In genomic region chr7:110964770-110965169, GRCh38 we compare ENCODE assay signal across 18 cellular contexts.
"Had no signal": no experiment of that assay in that cellular context is flagged by ENCODE, and none has a peak within 500 bp of the region (broad histone marks: within the 10 kb centered on the region; RNA-seq: fewer than 3 reads in every experiment).

No MANE protein-coding gene starts in this region.

- ATAC-seq: esophagus mucosa, pancreas had no signal

- H3K27ac Mint-ChIP-seq: activated naive CD8-positive, alpha-beta T cell; mesothelial cell of epicardium had no signal

- FAIRE-seq: pancreas, urothelium cell line had no signal

- H3K36me3 Mint-ChIP-seq: mesothelial cell of epicardium had no signal

- H3K9me3 Mint-ChIP-seq: mesothelial cell of epicardium had no signal

- DNase-seq: activated CD4-positive, alpha-beta T cell treated with anti-CD3 and anti-CD28 coated beads for 1 hour; activated CD4-positive, alpha-beta T cell treated with anti-CD3 and anti-CD28 coated beads, Interleukin-2, amount 50 U/mL, for 4 hours; activated effector memory CD4-positive, alpha-beta T cell treated with anti-CD3 and anti-CD28 coated beads, Interleukin-2, amount 50 U/mL, for 16 hours; activated T-cell treated with anti-CD3 and anti-CD28 coated beads, Interleukin-2, amount 50 U/mL, for 48 hours; islet precursor cell; pancreas; sigmoid colon; stimulated activated CD4-positive, alpha-beta T cell treated with anti-CD3 and anti-CD28 coated beads, Interleukin-12 subunit alpha, Interleukin-12 subunit beta, amount 100 ng/mL, for 4 hours; stimulated activated CD4-positive, alpha-beta T cell treated with anti-CD3 and anti-CD28 coated beads, Interleukin-2, amount 100 ng/mL, for 24 hours; T-helper 9 cell; tibial artery had no signal

- H3K4me3 ChIP-seq: ascending aorta, cardiac muscle cell, lung, pancreas, sigmoid colon, tibial artery had no signal

- H3K27me3 Mint-ChIP-seq: activated naive CD8-positive, alpha-beta T cell had no signal

- H3K4me3 Mint-ChIP-seq: activated naive CD8-positive, alpha-beta T cell; mesothelial cell of epicardium had no signal
